Comparison of ENCODE assay signal across 17 cellular contexts in genomic region chr14:95891742-95892141, GRCh38. TPM values are rescaled to one million over a fixed set of nuclear protein-coding genes. Genes with fewer than 3 reads are reported as not detected.
A peak's percentile ranks its signal among the peaks of the same experiment; 100 is the strongest.
DNase-seq lines count a peak whose midpoint lies in the region; ATAC-seq, FAIRE-seq and TF ChIP-seq lines count a peak whose summit lies in the region.
"Had no signal": no experiment of that assay in that cellular context is flagged by ENCODE, and none has a peak within 500 bp of the region (broad histone marks: within the 10 kb centered on the region; RNA-seq: fewer than 3 reads in every experiment).

No MANE protein-coding gene starts in this region.

- FAIRE-seq in H54 (lab: Jason Lieb, UNC): peak; percentile 15
- FAIRE-seq: endometrium, G401.6 had no signal

- CTCF ChIA-PET in HEK293T (lab: Yijun Ruan, JAX): no interaction called here

- no peak for TF ChIP-seq POLR2A in H54 (IDR thresholded peaks at IDR 0.05; ENCODE audit: low read depth, low read length)

- DNase-seq in AG09319 (ENCODE audit: extremely low read depth, low read depth): peak; percentile 5
- peak; percentile 58 for DNase-seq in H54 (ENCODE audit: insufficient read length, low spot score)
- DNase-seq in fibroblast of the conjunctiva (ENCODE audit: low read depth): peak; percentile 6
- DNase-seq in cerebellum (ENCODE audit: low spot score): no peak
- DNase-seq in HEK293T (ENCODE audit: extremely low spot score): no peak
- DNase-seq: activated CD8-positive, alpha-beta memory T cell treated with anti-CD3 and anti-CD28 coated beads for 24 hours; activated naive CD4-positive, alpha-beta T cell treated with Interleukin-2 at 50 U/mL for 16 hours; left ventricle myocardium superior; NCI-H2081 treated with DMSO at 0.1 percent for 48 hours; SJCRH30; tibial artery had no signal

- no peak for TF ChIP-seq CTCF in AG09319 (IDR thresholded peaks at IDR 0.05; ENCODE audit: low read depth, low read length)

- ATAC-seq in SK-N-SH treated with all-trans-retinoic acid at 6 μM for 48 hours: peak; percentile 79
- no peak for ATAC-seq in GM18520 (IDR thresholded peaks at IDR 0.05; ENCODE audit: unreplicated experiment)
- no peak for ATAC-seq in HG03139 (IDR thresholded peaks at IDR 0.05; ENCODE audit: unreplicated experiment)
- ATAC-seq: left ventricle myocardium superior had no signal

- POLR2A ChIA-PET in HEK293T (lab: Yijun Ruan, JAX): no interaction called here

TF ChIP-seq in SK-N-SH treated with all-trans-retinoic acid at 6 μM for 48 hours, 23 proteins besides CTCF, POLR2A, EP300 and RAD21:
- no peak for TF ChIP-seq ARNTL (CRISPR knock-in tag; IDR thresholded peaks at IDR 0.05; ENCODE audit: borderline replicate concordance, low read depth)
- no peak for TF ChIP-seq RARB (CRISPR knock-in tag; IDR thresholded peaks at IDR 0.05)
- no peak for TF ChIP-seq PPARA (CRISPR knock-in tag; IDR thresholded peaks at IDR 0.05; ENCODE audit: borderline replicate concordance)
- no peak for TF ChIP-seq CREB5 (CRISPR knock-in tag; IDR thresholded peaks at IDR 0.05; ENCODE audit: low read depth)
- TF ChIP-seq ISL1 (CRISPR knock-in tag; IDR thresholded peaks at IDR 0.05): no peak
- TF ChIP-seq TSHZ2 (CRISPR knock-in tag; IDR thresholded peaks at IDR 0.05): no peak
- TF ChIP-seq ZC3H10 (CRISPR knock-in tag; IDR thresholded peaks at IDR 0.05): no peak
- TF ChIP-seq OSR1 (CRISPR knock-in tag; IDR thresholded peaks at IDR 0.05): no peak
- no peak for TF ChIP-seq ZNF8 (CRISPR knock-in tag; IDR thresholded peaks at IDR 0.05)

TF ChIP-seq in HEK293T, 16 proteins besides CTCF, POLR2A, EP300 and RAD21:
- TF ChIP-seq HDGF (IDR thresholded peaks at IDR 0.05; ENCODE audit: borderline replicate concordance): no peak
TF ChIP-seq in HEK293T: peak in this region for 0.

RNA-seq across cellular contexts. Expression of gene TUNAR, which starts 15.1 kb away (rescaled TPM):
- total RNA-seq in cerebellum: 7.3 TPM
- total RNA-seq: left ventricle myocardium superior, pulmonary artery endothelial cell, SJCRH30 had no signal

Comparison
In these comparisons a context has a peak if more than half of its experiments do, and no peak if none do; other contexts are left out.
1. DNase-seq: peak in AG09319 (single experiment), H54 (single experiment) and fibroblast of the conjunctiva (single experiment); none in cerebellum (single experiment) and HEK293T (single experiment).